In the genomic region with DNA sequence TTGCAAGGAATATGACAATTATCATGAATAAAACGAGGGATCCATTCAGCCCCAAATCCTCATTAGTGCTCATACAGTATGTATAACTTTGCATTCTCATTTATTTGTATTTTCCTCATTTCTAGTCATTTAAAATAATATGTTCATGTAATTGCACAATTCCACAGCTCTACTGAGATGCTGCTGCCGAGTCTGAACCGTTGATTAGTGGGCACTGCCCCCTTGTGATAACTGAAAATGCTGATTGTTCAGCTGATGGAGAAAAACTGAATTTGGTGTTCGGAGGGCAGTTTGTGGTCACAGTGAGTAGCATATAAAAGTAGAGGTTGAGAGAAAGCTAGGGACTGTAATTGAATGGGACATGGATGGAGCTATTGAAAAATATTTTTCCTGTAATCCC, we compare ENCODE assay signal across 17 cellular contexts. TPM values are rescaled to one million over a fixed set of nuclear protein-coding genes. Genes with fewer than 3 reads are reported as not detected.
DNase-seq lines count a peak whose midpoint lies in the region; ATAC-seq, FAIRE-seq and TF ChIP-seq lines count a peak whose summit lies in the region.
"Had no signal": no experiment of that assay in that cellular context is flagged by ENCODE, and none has a peak within 500 bp of the region (broad histone marks: within the 10 kb centered on the region; RNA-seq: fewer than 3 reads in every experiment).

No MANE protein-coding gene starts in this region.

- no peak overlapping the region for H2BK12ac ChIP-seq in H1 (ENCODE audit: low read depth, low read length)

- no peak overlapping the region for H2AFZ ChIP-seq in GM23338
- no peak overlapping the region for H2AFZ ChIP-seq in H1 (ENCODE audit: low read length)

- no peak overlapping the region for H3K56ac ChIP-seq in H1 (replicated peaks; ENCODE audit: insufficient read length, low read depth, low read length)

- H3K9me3 ChIP-seq in A673 (ENCODE audit: low read depth, low read length, poor library complexity, severe bottlenecking) (no peaks in the 10 kb centered on the region), H1 (ENCODE audit: insufficient read depth in 2 of 2, low read depth in 1 of 2, low read length in 1 of 2) (no peaks in the 10 kb centered on the region), aorta (ENCODE audit: control insufficient read depth, low read length) (no peaks in the 10 kb centered on the region)

- intact Hi-C loops in A673 (cut with micrococcal nuclease; ENCODE audit: unreplicated experiment), result loop anchor here (10.0 kb wide), 1 partner anchor 223 kb away; no protein-coding TSS in a partner anchor
- intact Hi-C loops in aorta (cut with DNase I), result no loop called here

- ATAC-seq in GM23338 (no peak), aorta (ENCODE audit: low FRiP score) (no peak)

- TF ChIP-seq CTCF in A673 (conservative IDR thresholded peaks at IDR 0.05; ENCODE audit: low read depth, low read length) (peak; percentile 55), GM23338 (conservative IDR thresholded peaks at IDR 0.05; ENCODE audit: low read depth in 2 of 2) (peak; percentile 40 to 59), H1 (IDR thresholded peaks at IDR 0.05; ENCODE audit: control extremely low read depth in 1 of 3, insufficient read depth in 1 of 3, low read depth in 1 of 3, low read length in 3 of 3) (peak in 2 of 3 experiments; percentile 15 to 39; a peak in 3 of 4 replicates)

- H3K79me1 ChIP-seq in H1 (ENCODE audit: low read depth, low read length), result no peaks in the 10 kb centered on the region

- WGBS in H1 (ENCODE audit: extremely low coverage in 1 of 2, insufficient coverage in 1 of 2, insufficient read length in 1 of 2, insufficient replicate concordance in 2 of 2, low coverage in 1 of 2, low lambda C conversion rate in 2 of 2, missing lambda C conversion rate in 1 of 2), 2 experiments, result 96% methylated on average over 4 of the region's 4 CpGs; no CpG with 5 or more reads in 1 of the 2 experiments
- WGBS in aorta, 2 donors, result 50 to 52% methylated on average over 4 of the region's 4 CpGs

- no peak for FAIRE-seq in H1 (lab: Jason Lieb, UNC)

- TF ChIP-seq EP300 in H1 (IDR thresholded peaks at IDR 0.05; ENCODE audit: borderline replicate concordance in 1 of 2, low read depth in 2 of 2, low read length in 2 of 2), result no peak

- no peak overlapping the region for H4K91ac ChIP-seq in H1 (replicated peaks; ENCODE audit: insufficient read length, low read length)

- TF ChIP-seq POLR2A in H1 (IDR thresholded peaks at IDR 0.05; ENCODE audit: control extremely low read depth in 1 of 2, low read depth in 2 of 2, low read length in 2 of 2), result no peak

- POLR2A ChIA-PET in A673 (lab: Charles Lee; ENCODE audit: low non-redundant PET), result no interaction called here
- POLR2A ChIA-PET in H1 (lab: Charles Lee; ENCODE audit: partially characterized antibody), result no interaction called here

- TF ChIP-seq RAD21 in H1 (IDR thresholded peaks at IDR 0.05 in 1 of 2, conservative IDR thresholded peaks at IDR 0.05 in 1 of 2; ENCODE audit: low read depth in 2 of 2, low read length in 2 of 2), result peak; percentile 38 to 62; a peak in 3 of 4 replicates

- H3K4me3 Mint-ChIP-seq in GM23338, result no peak overlapping the region
- H3K4me3 Mint-ChIP-seq: activated naive CD8-positive, alpha-beta T cell treated with anti-CD3 and anti-CD28 coated beads for 36 hours; T-helper 1 cell treated with Interleukin-12 subunit alpha and Interleukin-12 subunit beta and Interleukin-4 antibody, amounts not matched to agents 30 μg/mL and 1 μg/mL, for 36 hours had no signal

- no peak overlapping the region for H4K8ac ChIP-seq in H1 (ENCODE audit: extremely low read depth, insufficient read depth, low read length)

- H4K20me1 ChIP-seq in GM23338 (replicated peaks; ENCODE audit: insufficient read depth), result no peaks in the 10 kb centered on the region
- H4K20me1 ChIP-seq in H1 (replicated peaks in 1 of 2; ENCODE audit: control insufficient read depth in 1 of 2, insufficient read depth in 2 of 2, low read length in 2 of 2), result no peaks in the 10 kb centered on the region

- BruUV-seq in A673 (replicated peaks; lab: Mats Ljungman, UMichigan), result no TSS peak

- H3F3A ChIP-seq in GM23338 (replicated peaks; ENCODE audit: low read depth), result no peaks in the 10 kb centered on the region

- no peaks in the 10 kb centered on the region for H3K4me1 ChIP-seq in A673 (ENCODE audit: insufficient read depth, low read length, poor library complexity, severe bottlenecking)
- H3K4me1 ChIP-seq in GM23338 (ENCODE audit: insufficient read depth), result no peaks in the 10 kb centered on the region
- no peaks in the 10 kb centered on the region for H3K4me1 ChIP-seq in H1 (replicated peaks in 1 of 4; ENCODE audit: control insufficient read depth in 3 of 4, insufficient read depth in 4 of 4, low read length in 3 of 4)
- H3K4me1 ChIP-seq in aorta (ENCODE audit: control insufficient read depth in 1 of 2, insufficient read depth in 2 of 2, low read length in 2 of 2), result no peaks in the 10 kb centered on the region

- H3K27me3 ChIP-seq in A673 (replicated peaks; ENCODE audit: insufficient read depth, low read depth, low read length, poor library complexity) (peaks cover 3% of the 10 kb centered on the region), GM23338 (ENCODE audit: insufficient read depth) (no peaks in the 10 kb centered on the region), H1 (replicated peaks in 1 of 4; ENCODE audit: control insufficient read depth in 3 of 4, extremely low read depth in 1 of 4, insufficient read depth in 3 of 4, low read length in 3 of 4) (no peaks in the 10 kb centered on the region), aorta (ENCODE audit: control insufficient read depth in 1 of 2, insufficient read depth in 2 of 2, low read length in 1 of 2) (no peaks in the 10 kb centered on the region)

- H3K36me3 ChIP-seq in A673 (ENCODE audit: insufficient read depth, low read length, poor library complexity, severe bottlenecking) (no peaks in the 10 kb centered on the region), GM23338 (ENCODE audit: insufficient read depth) (no peaks in the 10 kb centered on the region), H1 (ENCODE audit: control insufficient read depth in 2 of 4, insufficient read depth in 4 of 4, low read length in 3 of 4) (no peaks in the 10 kb centered on the region), aorta (ENCODE audit: control insufficient read depth in 1 of 2, insufficient read depth in 2 of 2, low read length in 1 of 2) (no peaks in the 10 kb centered on the region)

- peaks cover 2% of the 10 kb centered on the region; the same call in 2 of the 3 replicates for H3K4me1 Mint-ChIP-seq in GM23338

- H4K5ac ChIP-seq in H1 (ENCODE audit: insufficient read length, low read depth, low read length), result no peak overlapping the region

- no peak overlapping the region for H2AK5ac ChIP-seq in H1 (ENCODE audit: low read depth, low read length)

- CTCF ChIA-PET in A673 (lab: Charles Lee), result interaction anchor here (0.7 kb wide), 1 partner anchor 7 kb away, joined by 3 read pairs; no protein-coding TSS in a partner anchor
- CTCF ChIA-PET in H1 (lab: Charles Lee; ENCODE audit: partially characterized antibody), result interaction anchor here (1.0 to 1.1 kb wide), 3 partner anchors 8 to 37 kb away, joined by 3 to 4 read pairs (median 3); no protein-coding TSS in a partner anchor

- no peak overlapping the region for H3K23ac ChIP-seq in H1 (ENCODE audit: insufficient read length)

- no peaks in the 10 kb centered on the region for H3K36me3 Mint-ChIP-seq in GM23338 (ENCODE audit: low read depth)
- H3K36me3 Mint-ChIP-seq: activated naive CD8-positive, alpha-beta T cell treated with anti-CD3 and anti-CD28 coated beads for 36 hours had no signal

- H3K18ac ChIP-seq in H1 (ENCODE audit: extremely low read depth, low read length), result no peak overlapping the region

- no peak overlapping the region for H2BK20ac ChIP-seq in H1 (ENCODE audit: low read length)

- H3K14ac ChIP-seq in H1 (ENCODE audit: insufficient read length), result no peak overlapping the region

- H3K23me2 ChIP-seq in H1 (ENCODE audit: low read depth, low read length), result no peaks in the 10 kb centered on the region

- H2BK15ac ChIP-seq in H1 (ENCODE audit: low read length), result no peak overlapping the region

- H2BK5ac ChIP-seq in H1 (ENCODE audit: low read depth, low read length), result no peak overlapping the region

- DNase-seq in A673 (ENCODE audit: low spot score) (peak; percentile 27), GM23338 (ENCODE audit: low spot score) (no peak), OCI-M1 (lab: John Stamatoyannopoulos, UW) (peak; percentile 55), H1 (ENCODE audit: low read depth in 1 of 2, low spot score in 2 of 2) (no peak), NCI-H2171 (lab: John Stamatoyannopoulos, UW) (no peak), H4 (ENCODE audit: low spot score) (no peak), 8988T (no peak), aorta (no peak)
- DNase-seq: activated CD4-positive, alpha-beta T cell treated with anti-CD3 and anti-CD28 coated beads for 4 hours; activated naive CD8-positive, alpha-beta T cell treated with anti-CD3 and anti-CD28 coated beads for 36 hours; AML-193; DMS79 treated with DMSO at 0.1 percent for 48 hours; NCI-H1048; NCI-H345 had no signal

- H3K4me2 ChIP-seq in GM23338 (no peak overlapping the region), H1 (ENCODE audit: insufficient read depth in 1 of 2, low read depth in 2 of 2, low read length in 2 of 2) (no peak overlapping the region)

- H3K4ac ChIP-seq in H1 (replicated peaks; ENCODE audit: insufficient read length, low read depth, low read length), result no peak overlapping the region

- H3K27me3 Mint-ChIP-seq in GM23338 (ENCODE audit: insufficient read depth, low read depth, poor library complexity), result peaks cover 3% of the 10 kb centered on the region
- H3K27me3 Mint-ChIP-seq: activated naive CD8-positive, alpha-beta T cell treated with anti-CD3 and anti-CD28 coated beads for 36 hours had no signal

- no peak overlapping the region for H3K27ac ChIP-seq in A673 (ENCODE audit: low read depth, low read length, poor library complexity, severe bottlenecking)
- H3K27ac ChIP-seq in GM23338 (ENCODE audit: low read depth), result no peak overlapping the region
- H3K27ac ChIP-seq in H1 (ENCODE audit: low read depth, low read length), result no peak overlapping the region
- H3K27ac ChIP-seq in aorta (ENCODE audit: low read depth in 1 of 2, low read length in 2 of 2), result no peak overlapping the region

- H3K27ac Mint-ChIP-seq in GM23338, result no peak overlapping the region
- H3K27ac Mint-ChIP-seq: activated naive CD8-positive, alpha-beta T cell treated with anti-CD3 and anti-CD28 coated beads for 36 hours; progenitor cell of endocrine pancreas; T-helper 1 cell treated with Interleukin-12 subunit alpha and Interleukin-12 subunit beta and Interleukin-4 antibody, amounts not matched to agents 30 μg/mL and 1 μg/mL, for 36 hours had no signal

- H3K9ac ChIP-seq in H1 (replicated peaks in 1 of 4; ENCODE audit: extremely low read depth in 1 of 4, low read depth in 3 of 4, low read length in 3 of 4), result no peak overlapping the region

- no peak overlapping the region for H2BK120ac ChIP-seq in H1 (replicated peaks; ENCODE audit: low read depth, low read length)

- no peaks in the 10 kb centered on the region for H3K9me3 Mint-ChIP-seq in GM23338
- H3K9me3 Mint-ChIP-seq: activated naive CD8-positive, alpha-beta T cell treated with anti-CD3 and anti-CD28 coated beads for 36 hours; T-helper 1 cell treated with Interleukin-12 subunit alpha and Interleukin-12 subunit beta and Interleukin-4 antibody, amounts not matched to agents 30 μg/mL and 1 μg/mL, for 36 hours had no signal

- H3K79me2 ChIP-seq in GM23338 (replicated peaks; ENCODE audit: insufficient read depth) (no peaks in the 10 kb centered on the region), H1 (ENCODE audit: control insufficient read depth in 1 of 2, insufficient read depth in 2 of 2, low read length in 2 of 2) (no peaks in the 10 kb centered on the region)

- H3K4me3 ChIP-seq in A673 (ENCODE audit: low read depth, low read length, poor library complexity, severe bottlenecking) (no peak overlapping the region), GM23338 (no peak overlapping the region), H1 (ENCODE audit: extremely low read depth in 1 of 4, insufficient read depth in 2 of 4, low read depth in 3 of 4, low read length in 4 of 4) (no peak overlapping the region), aorta (ENCODE audit: low read length in 2 of 2) (no peak overlapping the region)

- H3K9me2 ChIP-seq in GM23338 (ENCODE audit: insufficient read depth), result no peaks in the 10 kb centered on the region

RNA-seq across cellular contexts. Expression of a gene that starts 12.2 kb away (rescaled TPM):
- total RNA-seq in A673 (2021), result not detected in 2 replicates
- total RNA-seq in GM23338 (2014; rRNA removed; shearing (Covaris generic)), result not detected in 2 replicates
- not detected in 2 replicates for polyA plus RNA-seq in GM23338 (2016; fragmentation: Nextera tagmentation; extraction: Ambion mirVana)
- not detected in 2 replicates for total RNA-seq in H1 (2021; fragmentation: NEBNext Ultra II Directional; extraction: Animal tissue kit (Norgen Biotek cat#: 25700))
- polyA plus RNA-seq in H1 (2011; rRNA removed), result 0.03 TPM in 1 of 2 replicates, not detected in the other
- not detected for polyA plus RNA-seq in H1 (2011; cell fraction: cytosol; rRNA removed)
- not detected for polyA plus RNA-seq in H1 (2011; cell fraction: nucleus; rRNA removed)
- not detected in 4 replicates for polyA plus RNA-seq in H1 (2012, experiment 1 of 2)
- not detected for polyA plus RNA-seq in H1 (2012, experiment 2 of 2)
- not detected for polyA plus RNA-seq in H1 (2013, experiment 1 of 2)
- polyA plus RNA-seq in H1 (2013, experiment 2 of 2), result not detected
- polyA minus RNA-seq in H1 (2011; rRNA and poly(A)+ RNA removed), result 0.10 and 0.28 TPM in 2 replicates
- not detected for polyA minus RNA-seq in H1 (2011; cell fraction: cytosol; rRNA and poly(A)+ RNA removed)
- not detected for polyA minus RNA-seq in H1 (2011; cell fraction: nucleus; rRNA and poly(A)+ RNA removed)
- total RNA-seq in H4 (2014; rRNA removed; shearing (Covaris generic)), result not detected in 2 replicates
- under 1 TPM in 1 of 2 donors, not detected in 1; 0.10 TPM for total RNA-seq in aorta
- polyA plus RNA-seq in aorta, result not detected
- total RNA-seq: activated naive CD8-positive, alpha-beta T cell treated with anti-CD3 and anti-CD28 coated beads for 36 hours; progenitor cell of endocrine pancreas; RPMI7951 had no signal

Comparison
In these comparisons a context has a peak if more than half of its experiments do, and no peak if none do; other contexts are left out.
1. DNase-seq: peak in A673 (single experiment) and OCI-M1 (single experiment); none in GM23338 (single experiment), H1 (0 of 2), NCI-H2171 (single experiment), H4 (single experiment), 8988T (single experiment) and aorta (0 of 2).
2. Peak in every context shown above with its lines, with median percentiles within 50 percentile points of each other: CTCF ChIP-seq.